In genomic region chr18:62386616-62387015, GRCh38 we compare ENCODE assay signal across 1 cellular context.
TF ChIP-seq lines count a peak whose summit lies in the region.

No MANE protein-coding gene starts in this region.

TF ChIP-seq in GM23338, 12 proteins besides CTCF, POLR2A, EP300 and RAD21 (continued from another document):
- TF ChIP-seq JUNB (IDR thresholded peaks at IDR 0.05; ENCODE audit: unreplicated experiment) (no peak), POLR2AphosphoS5 (IDR thresholded peaks at IDR 0.05; ENCODE audit: low read depth) (no peak)
- TF ChIP-seq, protein P1, sequence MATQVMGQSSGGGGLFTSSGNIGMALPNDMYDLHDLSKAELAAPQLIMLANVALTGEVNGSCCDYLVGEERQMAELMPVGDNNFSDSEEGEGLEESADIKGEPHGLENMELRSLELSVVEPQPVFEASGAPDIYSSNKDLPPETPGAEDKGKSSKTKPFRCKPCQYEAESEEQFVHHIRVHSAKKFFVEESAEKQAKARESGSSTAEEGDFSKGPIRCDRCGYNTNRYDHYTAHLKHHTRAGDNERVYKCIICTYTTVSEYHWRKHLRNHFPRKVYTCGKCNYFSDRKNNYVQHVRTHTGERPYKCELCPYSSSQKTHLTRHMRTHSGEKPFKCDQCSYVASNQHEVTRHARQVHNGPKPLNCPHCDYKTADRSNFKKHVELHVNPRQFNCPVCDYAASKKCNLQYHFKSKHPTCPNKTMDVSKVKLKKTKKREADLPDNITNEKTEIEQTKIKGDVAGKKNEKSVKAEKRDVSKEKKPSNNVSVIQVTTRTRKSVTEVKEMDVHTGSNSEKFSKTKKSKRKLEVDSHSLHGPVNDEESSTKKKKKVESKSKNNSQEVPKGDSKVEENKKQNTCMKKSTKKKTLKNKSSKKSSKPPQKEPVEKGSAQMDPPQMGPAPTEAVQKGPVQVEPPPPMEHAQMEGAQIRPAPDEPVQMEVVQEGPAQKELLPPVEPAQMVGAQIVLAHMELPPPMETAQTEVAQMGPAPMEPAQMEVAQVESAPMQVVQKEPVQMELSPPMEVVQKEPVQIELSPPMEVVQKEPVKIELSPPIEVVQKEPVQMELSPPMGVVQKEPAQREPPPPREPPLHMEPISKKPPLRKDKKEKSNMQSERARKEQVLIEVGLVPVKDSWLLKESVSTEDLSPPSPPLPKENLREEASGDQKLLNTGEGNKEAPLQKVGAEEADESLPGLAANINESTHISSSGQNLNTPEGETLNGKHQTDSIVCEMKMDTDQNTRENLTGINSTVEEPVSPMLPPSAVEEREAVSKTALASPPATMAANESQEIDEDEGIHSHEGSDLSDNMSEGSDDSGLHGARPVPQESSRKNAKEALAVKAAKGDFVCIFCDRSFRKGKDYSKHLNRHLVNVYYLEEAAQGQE (IDR thresholded peaks at IDR 0.05; ENCODE audit: unreplicated experiment): no peak
